ENCODE assay signal across 14 cellular contexts in the genomic region with DNA sequence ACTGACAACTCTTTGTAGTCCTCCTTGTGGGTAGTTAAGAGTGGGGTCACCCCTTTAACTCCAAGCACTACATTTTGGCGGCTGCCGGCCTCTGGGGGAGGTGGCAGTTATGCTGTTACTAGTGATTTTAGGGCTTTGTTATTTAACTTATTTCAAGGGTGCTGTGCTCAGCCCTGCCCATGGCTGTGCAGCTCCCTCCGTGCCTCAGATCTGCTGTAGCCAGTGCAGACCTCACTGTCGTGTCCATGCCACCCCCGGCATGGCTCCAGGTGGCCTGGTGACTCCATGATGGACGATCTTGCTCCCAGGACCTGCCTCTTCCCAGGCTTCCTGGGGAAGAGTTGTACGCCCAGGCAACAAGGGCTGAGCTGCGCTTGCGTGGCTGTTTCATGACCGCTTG. TPM values are rescaled to one million over a fixed set of nuclear protein-coding genes. Genes with fewer than 3 reads are reported as not detected.
DNase-seq lines count a peak whose midpoint lies in the region; ATAC-seq and TF ChIP-seq lines count a peak whose summit lies in the region.
"Had no signal": no experiment of that assay in that cellular context is flagged by ENCODE, and none has a peak within 500 bp of the region (broad histone marks: within the 10 kb centered on the region; RNA-seq: fewer than 3 reads in every experiment).

No MANE protein-coding gene starts in this region.

- POLR2A ChIA-PET in activated CD8-positive, alpha-beta T cell treated with anti-CD3 and anti-CD28 coated beads, Interleukin-2, amount 10 ng/mL, durations not matched to agents 7 days and 5 days (lab: Charles Lee): interaction anchor here (1.0 kb wide), 1 partner anchor 75 kb away, joined by 3 read pairs; a partner anchor contains a TSS

- peaks cover 99% of the 10 kb centered on the region for H3K36me3 Mint-ChIP-seq in activated T-cell treated with anti-CD3 and anti-CD28 coated beads, Interleukin-2, amount 50 U/mL, for 24 hours (ENCODE audit: low read depth)
- peaks cover 76% of the 10 kb centered on the region for H3K36me3 Mint-ChIP-seq in activated CD8-positive, alpha-beta T cell treated with anti-CD3 and anti-CD28 coated beads, Interleukin-2, amount 10 ng/mL, durations not matched to agents 7 days and 5 days (ENCODE audit: low read depth)

- no peak for DNase-seq in activated T-cell treated with anti-CD3 and anti-CD28 coated beads, Interleukin-2, amount 50 U/mL, for 24 hours
- no peak for DNase-seq in activated T-cell treated with anti-CD3 and anti-CD28 coated beads, Interleukin-2, amount 50 U/mL, for 1 hour
- DNase-seq in activated CD8-positive, alpha-beta T cell treated with anti-CD3 and anti-CD28 coated beads, Interleukin-2, amount 10 ng/mL, durations not matched to agents 7 days and 5 days: no peak
- DNase-seq in right atrium auricular region (ENCODE audit: low spot score) (no peak), nucleus accumbens (lab: John Stamatoyannopoulos, UW) (no peak), aorta (no peak), iPS-NIHi11 (ENCODE audit: low spot score) (no peak)
- DNase-seq: activated CD4-positive, alpha-beta T cell treated with anti-CD3 and anti-CD28 coated beads, Interleukin-2, amount 50 U/mL, for 4 hours; brain microvascular endothelial cell; NCI-H2171; SHP77 had no signal

- peaks cover 86% of the 10 kb centered on the region for H3K4me1 Mint-ChIP-seq in activated T-cell treated with anti-CD3 and anti-CD28 coated beads, Interleukin-2, amount 50 U/mL, for 24 hours (ENCODE audit: low read depth)
- H3K4me1 Mint-ChIP-seq in activated CD8-positive, alpha-beta T cell treated with anti-CD3 and anti-CD28 coated beads, Interleukin-2, amount 10 ng/mL, durations not matched to agents 7 days and 5 days (ENCODE audit: low read depth): peaks cover 89% of the 10 kb centered on the region

- TF ChIP-seq CTCF in right atrium auricular region (IDR thresholded peaks at IDR 0.05): no peak

- no peak for ATAC-seq in activated CD8-positive, alpha-beta T cell treated with anti-CD3 and anti-CD28 coated beads, Interleukin-2, amount 10 ng/mL, durations not matched to agents 7 days and 5 days
- ATAC-seq in aorta (ENCODE audit: low FRiP score): no peak

- WGBS in aorta, 2 donors: 93 to 96% methylated on average over 10 of the region's 10 CpGs

- H3K36me3 ChIP-seq in right atrium auricular region: peaks cover 44% of the 10 kb centered on the region
- peaks cover 4 to 14% of the 10 kb centered on the region in 2 donors for H3K36me3 ChIP-seq in stomach smooth muscle (ENCODE audit: control insufficient read depth in 2 of 2, insufficient read depth in 2 of 2, low read length in 2 of 2)
- no peaks in the 10 kb centered on the region for H3K36me3 ChIP-seq in aorta (ENCODE audit: control insufficient read depth in 1 of 2, insufficient read depth in 2 of 2, low read length in 1 of 2)
- H3K36me3 ChIP-seq: ovary had no signal

- no peak overlapping the region for H3K4me3 ChIP-seq in right atrium auricular region
- no peak overlapping the region for H3K4me3 ChIP-seq in stomach smooth muscle (ENCODE audit: low read length in 2 of 2)
- no peak overlapping the region for H3K4me3 ChIP-seq in aorta (ENCODE audit: low read length in 2 of 2)
- H3K4me3 ChIP-seq: ovary had no signal

- peak overlapping the region; percentile 48 for H3K4me3 Mint-ChIP-seq in activated T-cell treated with anti-CD3 and anti-CD28 coated beads, Interleukin-2, amount 50 U/mL, for 24 hours
- H3K4me3 Mint-ChIP-seq in activated CD8-positive, alpha-beta T cell treated with anti-CD3 and anti-CD28 coated beads, Interleukin-2, amount 10 ng/mL, durations not matched to agents 7 days and 5 days: peak overlapping the region; percentile 54

- peaks cover 0 to 93% of the 10 kb centered on the region in 2 donors for H3K4me1 ChIP-seq in right atrium auricular region
- peaks cover 37% of the 10 kb centered on the region for H3K4me1 ChIP-seq in stomach smooth muscle (ENCODE audit: control insufficient read depth, insufficient read depth, low read length)
- H3K4me1 ChIP-seq in aorta (ENCODE audit: control insufficient read depth in 1 of 2, insufficient read depth in 2 of 2, low read length in 2 of 2): no peaks in the 10 kb centered on the region

- H3K9ac ChIP-seq in stomach smooth muscle (ENCODE audit: low read length in 2 of 2): no peak overlapping the region
- H3K9ac ChIP-seq: KMS-11 had no signal

- H3K9me3 ChIP-seq in right atrium auricular region (no peaks in the 10 kb centered on the region), stomach smooth muscle (ENCODE audit: control insufficient read depth in 2 of 2, low read length in 2 of 2) (no peaks in the 10 kb centered on the region), aorta (ENCODE audit: control insufficient read depth, low read length) (no peaks in the 10 kb centered on the region)
- H3K9me3 ChIP-seq: ovary had no signal

- no peaks in the 10 kb centered on the region for H3K27me3 Mint-ChIP-seq in activated T-cell treated with anti-CD3 and anti-CD28 coated beads, Interleukin-2, amount 50 U/mL, for 24 hours
- no peaks in the 10 kb centered on the region for H3K27me3 Mint-ChIP-seq in activated CD8-positive, alpha-beta T cell treated with anti-CD3 and anti-CD28 coated beads, Interleukin-2, amount 10 ng/mL, durations not matched to agents 7 days and 5 days (ENCODE audit: low read depth)

- CTCF ChIA-PET in activated CD8-positive, alpha-beta T cell treated with anti-CD3 and anti-CD28 coated beads, Interleukin-2, amount 10 ng/mL, durations not matched to agents 7 days and 5 days (lab: Charles Lee): interaction anchor here (1.0 to 3.3 kb wide), 4 partner anchors 15 to 109 kb away, joined by 3 to 19 read pairs (median 6); a partner anchor contains a TSS

- H3K27me3 ChIP-seq in right atrium auricular region: no peaks in the 10 kb centered on the region
- no peaks in the 10 kb centered on the region for H3K27me3 ChIP-seq in stomach smooth muscle (ENCODE audit: control insufficient read depth in 1 of 2, insufficient read depth in 2 of 2, low read length in 2 of 2)
- no peaks in the 10 kb centered on the region for H3K27me3 ChIP-seq in aorta (ENCODE audit: control insufficient read depth in 1 of 2, insufficient read depth in 2 of 2, low read length in 1 of 2)
- H3K27me3 ChIP-seq: brain microvascular endothelial cell, ovary had no signal

- peak overlapping the region; percentile 96 for H3K27ac Mint-ChIP-seq in activated T-cell treated with anti-CD3 and anti-CD28 coated beads, Interleukin-2, amount 50 U/mL, for 24 hours
- H3K27ac Mint-ChIP-seq in activated CD8-positive, alpha-beta T cell treated with anti-CD3 and anti-CD28 coated beads, Interleukin-2, amount 10 ng/mL, durations not matched to agents 7 days and 5 days: peak overlapping the region; percentile 92

- no peaks in the 10 kb centered on the region for H3K9me3 Mint-ChIP-seq in activated T-cell treated with anti-CD3 and anti-CD28 coated beads, Interleukin-2, amount 50 U/mL, for 24 hours
- H3K9me3 Mint-ChIP-seq in activated CD8-positive, alpha-beta T cell treated with anti-CD3 and anti-CD28 coated beads, Interleukin-2, amount 10 ng/mL, durations not matched to agents 7 days and 5 days (ENCODE audit: insufficient read depth): no peaks in the 10 kb centered on the region

- intact Hi-C loops in aorta (cut with DNase I): no loop called here

- H3K27ac ChIP-seq in right atrium auricular region (peak overlapping the region; percentile 85 to 87), stomach smooth muscle (ENCODE audit: low read length) (peak overlapping the region; percentile 70), aorta (ENCODE audit: low read depth in 1 of 2, low read length in 2 of 2) (no peak overlapping the region)
- H3K27ac ChIP-seq: brain microvascular endothelial cell, KMS-11 had no signal

RNA-seq across cellular contexts. Expression of a gene that starts 15.4 kb away (rescaled TPM):
- 10 to 100 TPM; 88.1 to 89.6 TPM for total RNA-seq in activated CD8-positive, alpha-beta T cell treated with anti-CD3 and anti-CD28 coated beads, Interleukin-2, amount 10 ng/mL, durations not matched to agents 7 days and 5 days
- 100 to 1,000 TPM in 1 of 2 donors, 10 to 100 TPM in 1; 69.1 to 143 TPM for total RNA-seq in right atrium auricular region
- 10 to 100 TPM; 19.5 to 24.0 TPM for total RNA-seq in aorta
- 10 to 100 TPM; 14.7 to 48.2 TPM for polyA plus RNA-seq in aorta

RNA-seq across cellular contexts. Expression of a gene that starts 50.6 kb away (rescaled TPM):
- not detected for total RNA-seq in activated CD8-positive, alpha-beta T cell treated with anti-CD3 and anti-CD28 coated beads, Interleukin-2, amount 10 ng/mL, durations not matched to agents 7 days and 5 days
- total RNA-seq in right atrium auricular region (10 to 100 TPM; 17.3 to 29.9 TPM), aorta (1 to 10 TPM in 1 of 2 donors, not detected in 1; 1.0 TPM)
- under 1 TPM in 1 of 2 donors, not detected in 1; 0.63 TPM for polyA plus RNA-seq in aorta

Comparison
In these comparisons a context has a peak if more than half of its experiments do, and no peak if none do; other contexts are left out.
1. H3K27ac ChIP-seq: peak in right atrium auricular region (2 of 2) and stomach smooth muscle (single experiment); none in aorta (0 of 2).
2. RNA of a gene that starts 50.6 kb away (total RNA-seq): 17.3 to 29.9 TPM in right atrium auricular region; 1.0 TPM in aorta and not detected in activated CD8-positive, alpha-beta T cell treated with anti-CD3 and anti-CD28 coated beads, Interleukin-2, amount 10 ng/mL, durations not matched to agents 7 days and 5 days; every median in the first group is over 4 times any median in the second.